ENCODE assay signal across 2 cellular contexts in the genomic region with DNA sequence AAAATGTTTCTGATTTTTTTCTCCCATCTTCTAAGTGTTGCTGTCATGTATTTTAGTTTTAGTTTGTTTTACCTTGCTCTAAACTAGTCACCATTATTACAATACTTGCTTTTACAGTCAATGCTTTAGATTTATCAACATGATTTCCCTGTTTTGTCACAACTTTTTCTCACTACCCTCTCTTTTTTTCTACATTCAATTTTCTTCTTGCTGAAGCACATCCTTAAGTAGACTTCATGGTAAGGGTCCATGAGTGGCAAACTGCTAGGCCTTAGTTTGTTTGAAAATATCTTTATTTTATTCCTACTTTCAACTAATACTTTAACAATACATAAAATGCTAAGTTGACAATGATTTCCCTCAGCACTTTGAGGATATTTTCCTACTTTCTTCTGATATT.
TF ChIP-seq lines count a peak whose summit lies in the region.

No MANE protein-coding gene starts in this region.

TF ChIP-seq in HEK293, 187 proteins besides CTCF, POLR2A, EP300 and RAD21 (continued from another document):
- TF ChIP-seq, protein P1, sequence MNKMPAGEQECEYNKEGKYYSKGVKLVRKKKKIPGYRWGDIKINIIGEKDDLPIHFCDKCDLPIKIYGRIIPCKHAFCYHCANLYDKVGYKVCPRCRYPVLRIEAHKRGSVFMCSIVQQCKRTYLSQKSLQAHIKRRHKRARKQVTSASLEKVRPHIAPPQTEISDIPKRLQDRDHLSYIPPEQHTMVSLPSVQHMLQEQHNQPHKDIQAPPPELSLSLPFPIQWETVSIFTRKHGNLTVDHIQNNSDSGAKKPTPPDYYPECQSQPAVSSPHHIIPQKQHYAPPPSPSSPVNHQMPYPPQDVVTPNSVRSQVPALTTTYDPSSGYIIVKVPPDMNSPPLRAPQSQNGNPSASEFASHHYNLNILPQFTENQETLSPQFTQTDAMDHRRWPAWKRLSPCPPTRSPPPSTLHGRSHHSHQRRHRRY (tag by site-specific recombination; IDR thresholded peaks at IDR 0.05) = no peak
- TF ChIP-seq ZNF624 (tag by site-specific recombination; IDR thresholded peaks at IDR 0.05) = peak; percentile 67; the same call in 1 of the 2 replicates
- TF ChIP-seq ZNF529 (tag by site-specific recombination; IDR thresholded peaks at IDR 0.05; ENCODE audit: insufficient replicate concordance) = no peak
- no peak for TF ChIP-seq ZNF701 (tag by site-specific recombination; IDR thresholded peaks at IDR 0.05)
- TF ChIP-seq TCF7L2 (IDR thresholded peaks at IDR 0.05; ENCODE audit: borderline replicate concordance, low read depth, low read length) = no peak
- TF ChIP-seq, protein P2, sequence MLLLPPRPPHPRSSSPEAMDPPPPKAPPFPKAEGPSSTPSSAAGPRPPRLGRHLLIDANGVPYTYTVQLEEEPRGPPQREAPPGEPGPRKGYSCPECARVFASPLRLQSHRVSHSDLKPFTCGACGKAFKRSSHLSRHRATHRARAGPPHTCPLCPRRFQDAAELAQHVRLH (tag by site-specific recombination; IDR thresholded peaks at IDR 0.05) = no peak
- TF ChIP-seq SETDB1 (IDR thresholded peaks at IDR 0.05; ENCODE audit: insufficient read length, low read length) = peak; percentile 97

TF ChIP-seq in K562, 482 proteins besides CTCF, POLR2A, EP300 and RAD21 (continued from another document):
- TF ChIP-seq, protein P3, sequence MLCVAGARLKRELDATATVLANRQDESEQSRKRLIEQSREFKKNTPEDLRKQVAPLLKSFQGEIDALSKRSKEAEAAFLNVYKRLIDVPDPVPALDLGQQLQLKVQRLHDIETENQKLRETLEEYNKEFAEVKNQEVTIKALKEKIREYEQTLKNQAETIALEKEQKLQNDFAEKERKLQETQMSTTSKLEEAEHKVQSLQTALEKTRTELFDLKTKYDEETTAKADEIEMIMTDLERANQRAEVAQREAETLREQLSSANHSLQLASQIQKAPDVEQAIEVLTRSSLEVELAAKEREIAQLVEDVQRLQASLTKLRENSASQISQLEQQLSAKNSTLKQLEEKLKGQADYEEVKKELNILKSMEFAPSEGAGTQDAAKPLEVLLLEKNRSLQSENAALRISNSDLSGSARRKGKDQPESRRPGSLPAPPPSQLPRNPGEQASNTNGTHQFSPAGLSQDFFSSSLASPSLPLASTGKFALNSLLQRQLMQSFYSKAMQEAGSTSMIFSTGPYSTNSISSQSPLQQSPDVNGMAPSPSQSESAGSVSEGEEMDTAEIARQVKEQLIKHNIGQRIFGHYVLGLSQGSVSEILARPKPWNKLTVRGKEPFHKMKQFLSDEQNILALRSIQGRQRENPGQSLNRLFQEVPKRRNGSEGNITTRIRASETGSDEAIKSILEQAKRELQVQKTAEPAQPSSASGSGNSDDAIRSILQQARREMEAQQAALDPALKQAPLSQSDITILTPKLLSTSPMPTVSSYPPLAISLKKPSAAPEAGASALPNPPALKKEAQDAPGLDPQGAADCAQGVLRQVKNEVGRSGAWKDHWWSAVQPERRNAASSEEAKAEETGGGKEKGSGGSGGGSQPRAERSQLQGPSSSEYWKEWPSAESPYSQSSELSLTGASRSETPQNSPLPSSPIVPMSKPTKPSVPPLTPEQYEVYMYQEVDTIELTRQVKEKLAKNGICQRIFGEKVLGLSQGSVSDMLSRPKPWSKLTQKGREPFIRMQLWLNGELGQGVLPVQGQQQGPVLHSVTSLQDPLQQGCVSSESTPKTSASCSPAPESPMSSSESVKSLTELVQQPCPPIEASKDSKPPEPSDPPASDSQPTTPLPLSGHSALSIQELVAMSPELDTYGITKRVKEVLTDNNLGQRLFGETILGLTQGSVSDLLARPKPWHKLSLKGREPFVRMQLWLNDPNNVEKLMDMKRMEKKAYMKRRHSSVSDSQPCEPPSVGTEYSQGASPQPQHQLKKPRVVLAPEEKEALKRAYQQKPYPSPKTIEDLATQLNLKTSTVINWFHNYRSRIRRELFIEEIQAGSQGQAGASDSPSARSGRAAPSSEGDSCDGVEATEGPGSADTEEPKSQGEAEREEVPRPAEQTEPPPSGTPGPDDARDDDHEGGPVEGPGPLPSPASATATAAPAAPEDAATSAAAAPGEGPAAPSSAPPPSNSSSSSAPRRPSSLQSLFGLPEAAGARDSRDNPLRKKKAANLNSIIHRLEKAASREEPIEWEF (CRISPR knock-in tag; IDR thresholded peaks at IDR 0.05) = no peak
- TF ChIP-seq RBM25 (IDR thresholded peaks at IDR 0.05; ENCODE audit: low read depth, low read length, severe bottlenecking) = peak; percentile 72
